23 cellular contexts compared by ENCODE assay signal in the genomic region with DNA sequence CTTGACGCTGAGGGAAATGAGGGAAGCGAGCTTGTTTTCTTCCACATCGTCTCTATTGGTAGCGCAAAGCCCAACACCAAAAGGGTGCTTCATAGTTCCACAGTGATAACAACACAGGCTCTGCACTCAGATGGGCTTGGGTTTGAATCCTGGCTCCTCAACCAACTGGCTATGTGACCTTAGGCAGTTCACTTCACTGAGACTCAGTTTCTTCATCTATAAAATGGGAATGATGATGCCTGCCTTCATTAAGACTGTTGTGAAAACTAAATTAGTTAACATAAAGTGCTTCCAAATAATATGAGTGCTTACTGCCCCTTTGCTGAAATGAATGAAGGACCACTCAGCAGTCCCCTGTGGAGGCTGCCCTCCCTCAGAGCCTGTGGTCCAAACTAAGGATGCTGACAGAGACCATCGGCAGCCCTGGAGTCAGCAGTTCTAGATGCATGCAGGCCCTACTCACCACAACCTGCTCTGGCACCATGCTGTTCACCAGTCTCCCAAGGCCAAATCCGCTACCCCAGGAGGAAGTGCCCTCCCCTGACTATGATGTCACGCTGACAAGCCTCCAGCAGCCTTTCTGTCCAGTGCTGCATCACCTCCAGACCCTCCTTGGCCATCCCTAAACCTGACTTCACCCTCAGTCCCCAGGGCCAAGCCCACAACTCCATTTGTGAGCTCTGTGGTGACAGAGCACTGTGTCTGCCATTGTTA.
"Had no signal": no experiment of that assay in that cellular context is flagged by ENCODE, and none has a peak within 500 bp of the region (broad histone marks: within the 10 kb centered on the region; RNA-seq: fewer than 3 reads in every experiment).

No MANE protein-coding gene starts in this region.

- DNase-seq: colonic mucosa; cortex of kidney; effector CD8-positive, alpha-beta T cell; effector memory CD8-positive, alpha-beta T cell; endodermal cell; erythroblast; esophagus squamous epithelium; foreskin fibroblast; foreskin melanocyte; gastrocnemius medialis; glutamatergic neuron; head of caudate nucleus; heart right ventricle; hippocampal formation; left cardiac atrium; left lung; left ventricle myocardium superior; lower lobe of right lung; mesenchymal stem cell; midbrain had no signal

- H3K9me3 Mint-ChIP-seq: dendritic cell treated with granulocyte-macrophage colony-stimulating factor and Interleukin-4, amounts not matched to agents 40 ng/mL and 50 ng/mL, for 4 days; effector memory CD8-positive, alpha-beta T cell; endodermal cell had no signal

- H3K27me3 Mint-ChIP-seq: dendritic cell treated with granulocyte-macrophage colony-stimulating factor and Interleukin-4, amounts not matched to agents 40 ng/mL and 50 ng/mL, for 4 days; effector memory CD8-positive, alpha-beta T cell had no signal

- H3K27me3 ChIP-seq: colonic mucosa, esophagus squamous epithelium, gastrocnemius medialis, heart right ventricle, left lung had no signal

- H3K27ac Mint-ChIP-seq: dendritic cell treated with granulocyte-macrophage colony-stimulating factor and Interleukin-4, amounts not matched to agents 40 ng/mL and 50 ng/mL, for 4 days had no signal

- H3K4me3 ChIP-seq: colonic mucosa, esophagus squamous epithelium, gastrocnemius medialis, heart right ventricle, left lung, lower lobe of right lung had no signal

- ATAC-seq: effector memory CD8-positive, alpha-beta T cell; esophagus mucosa; gastrocnemius medialis; heart right ventricle; left cardiac atrium; left lung; left ventricle myocardium superior; lower lobe of right lung had no signal

- H3K27ac ChIP-seq: colonic mucosa, epithelial cell of prostate, gastrocnemius medialis, heart right ventricle, left lung, lower lobe of right lung had no signal

- H3K36me3 ChIP-seq: colonic mucosa, gastrocnemius medialis had no signal

- H3K4me3 Mint-ChIP-seq: dendritic cell treated with granulocyte-macrophage colony-stimulating factor and Interleukin-4, amounts not matched to agents 40 ng/mL and 50 ng/mL, for 4 days; effector memory CD8-positive, alpha-beta T cell; endodermal cell had no signal

- H3K9me3 ChIP-seq: colonic mucosa, esophagus squamous epithelium, gastrocnemius medialis, heart right ventricle, left lung, lower lobe of right lung had no signal
